In genomic region chr5:2909035-2909434, GRCh38 we compare ENCODE assay signal across 27 cellular contexts.
"Had no signal": no experiment of that assay in that cellular context is flagged by ENCODE, and none has a peak within 500 bp of the region (broad histone marks: within the 10 kb centered on the region; RNA-seq: fewer than 3 reads in every experiment).

No MANE protein-coding gene starts in this region.

- H3K4me2 ChIP-seq: smooth muscle cell had no signal

- H3K36me3 ChIP-seq: brain microvascular endothelial cell, esophagus muscularis mucosa, heart left ventricle, left lung, lower lobe of right lung, neutrophil, ovary, tibial nerve, uterus had no signal

- H3K27me3 ChIP-seq: brain microvascular endothelial cell, foreskin keratinocyte, heart left ventricle, left lung, neutrophil, ovary, tibial nerve, uterus had no signal

- ATAC-seq: foreskin keratinocyte; heart left ventricle; left lung; lower lobe of right lung; natural killer cell treated with Interleukin-12 subunit alpha and Interleukin-12 subunit beta and Interleukin-15 and Interleukin-18, amount 100 ng/mL, for 72 hours; psoas muscle; stimulated activated naive B cell treated with anti-CD40 and anti-IgM and Interleukin-4, amounts not matched to agents 10 μg/mL and 1 μg/mL and 100 μg/mL, for 72 hours had no signal

- H3K27ac ChIP-seq: brain microvascular endothelial cell, esophagus muscularis mucosa, foreskin keratinocyte, heart left ventricle, left lung, lower lobe of right lung, neutrophil, ovary, psoas muscle, tibial nerve, uterus, VCaP had no signal

- H3K4me3 ChIP-seq: esophagus muscularis mucosa, heart left ventricle, left lung, lower lobe of right lung, ovary, psoas muscle, smooth muscle cell, tibial nerve, uterus had no signal

- H3K4me1 ChIP-seq: esophagus muscularis mucosa, foreskin keratinocyte, heart left ventricle, left lung, lower lobe of right lung, psoas muscle, tibial nerve, uterus had no signal

- H3K9me3 ChIP-seq: esophagus muscularis mucosa, heart left ventricle, left lung, lower lobe of right lung, neutrophil, ovary, psoas muscle, tibial nerve, uterus had no signal

- DNase-seq: activated CD4-positive, alpha-beta T cell treated with anti-CD3 and anti-CD28 coated beads for 4 hours; activated CD4-positive, alpha-beta T cell treated with anti-CD3 and anti-CD28 coated beads, Interleukin-2, amount 50 U/mL, for 48 hours; activated CD8-positive, alpha-beta memory T cell treated with anti-CD3 and anti-CD28 coated beads for 24 hours; activated effector memory CD4-positive, alpha-beta T cell treated with Interleukin-2 at 50 U/mL for 16 hours; activated naive CD4-positive, alpha-beta T cell treated with anti-CD3 and anti-CD28 coated beads, Interleukin-2, amount 10 ng/mL, durations not matched to agents 7 days and 5 days; activated naive CD8-positive, alpha-beta T cell treated with anti-CD3 and anti-CD28 coated beads, Interleukin-2, amount 10 ng/mL, durations not matched to agents 7 days and 5 days; brain microvascular endothelial cell; effector CD4-positive, alpha-beta T cell; foreskin keratinocyte; heart left ventricle; immature natural killer cell; kidney glomerular epithelial cell; left lung; lower lobe of right lung; mesenchymal stem cell; ovary; psoas muscle; stimulated activated CD4-positive, alpha-beta T cell treated with anti-CD3 and anti-CD28 coated beads, Interleukin-1b, Interleukin-23, amount 100 ng/mL, for 48 hours; stimulated activated CD4-positive, alpha-beta T cell treated with anti-CD3 and anti-CD28 coated beads, Interleukin-4, amount 100 ng/mL, for 4 hours; stimulated activated naive B cell treated with anti-CD40 and anti-IgM and Interleukin-4, amounts not matched to agents 10 μg/mL and 1 μg/mL and 100 μg/mL, for 72 hours; uterus had no signal
